Comparison of ENCODE assay signal across 1 cellular context in the genomic region with DNA sequence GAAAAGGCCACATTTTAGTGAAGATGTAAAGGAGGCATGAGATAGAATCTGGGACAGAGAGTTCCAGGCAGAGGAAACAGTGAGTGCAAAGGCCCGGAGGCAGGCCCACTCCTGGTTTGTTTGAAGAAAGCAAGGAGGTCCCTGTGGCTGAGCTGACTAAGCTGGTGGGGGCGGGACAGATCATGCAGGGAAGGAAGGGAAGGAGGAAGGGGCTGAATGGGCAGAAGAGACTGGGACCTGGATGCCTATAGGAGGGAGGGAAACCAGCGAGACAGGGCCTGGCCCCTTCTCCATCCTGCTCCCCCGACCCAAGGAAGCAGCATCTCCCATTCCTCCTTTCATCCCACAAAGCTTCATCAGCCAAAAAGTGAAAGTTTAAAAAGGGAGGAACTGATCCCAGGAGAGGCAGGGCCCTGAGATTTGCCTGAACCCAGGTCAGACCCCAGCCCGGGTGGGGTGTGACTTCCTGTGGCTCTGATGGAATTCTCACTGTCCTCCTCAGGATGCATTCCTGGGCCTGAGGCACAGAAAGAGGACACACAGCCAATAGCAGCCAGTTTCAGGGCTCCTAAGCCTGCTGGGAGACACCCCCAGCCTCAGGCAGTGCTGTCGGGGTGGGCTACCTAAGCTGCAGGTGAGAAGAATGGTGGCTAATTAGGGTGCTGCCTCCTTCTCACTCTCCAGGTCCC.
TF ChIP-seq lines count a peak whose summit lies in the region.

No MANE protein-coding gene starts in this region.

TF ChIP-seq in GM23338, 12 proteins besides CTCF, POLR2A, EP300 and RAD21 (continued from another document):
- TF ChIP-seq NANOG (IDR thresholded peaks at IDR 0.05; ENCODE audit: borderline replicate concordance) (no peak), ZNF331 (CRISPR knock-in tag; IDR thresholded peaks at IDR 0.05; ENCODE audit: low read depth) (no peak), EZH2phosphoT487 (IDR thresholded peaks at IDR 0.05; ENCODE audit: unreplicated experiment) (no peak)
